8 cellular contexts compared by ENCODE assay signal in the genomic region with DNA sequence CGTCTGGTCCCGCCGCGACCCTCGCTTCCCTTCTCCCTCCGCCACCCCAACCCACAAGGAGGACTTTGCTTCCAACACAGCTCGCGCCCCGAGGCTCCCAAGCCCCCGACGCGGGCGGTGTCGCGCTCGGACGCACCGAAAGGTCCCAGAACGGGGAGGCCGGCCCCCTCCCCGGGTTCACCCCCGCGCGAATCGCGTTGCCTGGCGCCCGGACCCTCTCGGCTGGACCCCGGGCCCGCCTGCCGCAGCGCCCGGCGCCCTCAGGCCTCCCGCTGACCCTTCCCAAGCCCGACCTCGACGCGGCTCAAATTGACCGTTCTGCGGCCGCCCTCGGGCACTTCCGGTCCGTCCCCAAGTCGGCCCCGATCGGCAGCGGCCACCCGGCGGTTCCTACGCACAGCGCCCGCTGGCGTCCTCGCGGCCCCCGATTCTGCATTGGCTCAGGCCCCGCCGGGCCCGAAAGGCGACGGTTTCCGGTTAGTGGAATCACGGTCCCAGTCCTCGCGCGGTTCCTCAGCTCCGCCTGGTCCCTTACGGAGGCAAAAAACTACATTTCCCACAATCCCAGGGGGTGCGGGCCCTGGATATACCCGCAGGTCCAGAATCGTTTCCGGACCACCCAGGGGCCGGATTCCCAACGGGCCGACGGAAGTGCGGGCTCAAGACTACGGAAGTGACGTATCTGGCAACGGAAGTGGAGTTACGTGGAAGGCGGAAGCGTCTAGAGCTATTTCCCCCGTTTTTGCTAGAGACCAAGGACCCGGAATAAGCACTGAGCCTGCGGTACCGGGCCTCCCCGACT. TPM values are rescaled to one million over a fixed set of nuclear protein-coding genes. Genes with fewer than 3 reads are reported as not detected.
DNase-seq lines count a peak whose midpoint lies in the region; ATAC-seq and TF ChIP-seq lines count a peak whose summit lies in the region.

A gene (minus strand): TSS at position 347 of the 802 bp plus-strand sequence. CDS start 451 bp downstream, outside the sequence.

- peak; percentile 81 for ATAC-seq in GM19438 (IDR thresholded peaks at IDR 0.05; ENCODE audit: low read depth, unreplicated experiment)
- ATAC-seq in HG03575 (IDR thresholded peaks at IDR 0.05; ENCODE audit: extremely low read depth, insufficient number of reproducible peaks, low FRiP score, unreplicated experiment) = peak; percentile 49

- DNase-seq in CD4-positive, alpha-beta memory T cell = peak; percentile 95 to 98 (median 97)
- DNase-seq in NCI-H82 treated with DMSO at 0.1 percent for 48 hours (lab: John Stamatoyannopoulos, UW; ENCODE audit: unreplicated experiment) = peak; percentile 99
- DNase-seq in activated CD4-positive, alpha-beta memory T cell treated with anti-CD3 and anti-CD28 coated beads for 36 hours = peak; percentile 98
- DNase-seq in dorsolateral prefrontal cortex = peak; percentile 95 to 99 (median 99)
- DNase-seq in stimulated activated CD4-positive, alpha-beta T cell treated with anti-CD3 and anti-CD28 coated beads, Interleukin-4, amount 100 ng/mL, for 24 hours = peak; percentile 98

- intact Hi-C loops in CD4-positive, alpha-beta memory T cell (cut with micrococcal nuclease) = loop anchor here (1.0 to 2.0 kb wide), 6 partner anchors 24 to 259 kb away; a partner anchor contains a TSS
- intact Hi-C loops in activated CD4-positive, alpha-beta memory T cell treated with anti-CD3 and anti-CD28 coated beads for 36 hours (cut with micrococcal nuclease) = loop anchor here (1.0 to 10.0 kb wide), 7 partner anchors 24 to 340 kb away; a partner anchor contains a TSS
- intact Hi-C loops in dorsolateral prefrontal cortex (cut with DNase I) = loop anchor here (1.0 to 10.0 kb wide), 7 partner anchors 24 to 343 kb away; a partner anchor contains a TSS

- H3K27ac Mint-ChIP-seq in CD4-positive, alpha-beta memory T cell = peak within 1 kb of the TSS in 6 of 7 donors; percentile 93 to 99 (median 98)
- peak within 1 kb of the TSS; percentile 90 for H3K27ac Mint-ChIP-seq in activated CD4-positive, alpha-beta memory T cell treated with anti-CD3 and anti-CD28 coated beads for 36 hours

- peak; percentile 31 to 34 for TF ChIP-seq RAD21 in liver (IDR thresholded peaks at IDR 0.05)

- H3K36me3 Mint-ChIP-seq in CD4-positive, alpha-beta memory T cell = peaks cover 0 to 16% of the 10 kb centered on the region in 2 donors
- H3K36me3 Mint-ChIP-seq in activated CD4-positive, alpha-beta memory T cell treated with anti-CD3 and anti-CD28 coated beads for 36 hours = peaks cover 6% of the 10 kb centered on the region

- under 1% methylated on average over 91 of the region's 91 CpGs for WGBS in liver

- H3K27me3 Mint-ChIP-seq in CD4-positive, alpha-beta memory T cell = no peaks in the 10 kb centered on the region
- no peaks in the 10 kb centered on the region for H3K27me3 Mint-ChIP-seq in activated CD4-positive, alpha-beta memory T cell treated with anti-CD3 and anti-CD28 coated beads for 36 hours

- no peaks in the 10 kb centered on the region for H3K9me3 Mint-ChIP-seq in CD4-positive, alpha-beta memory T cell
- H3K9me3 Mint-ChIP-seq in activated CD4-positive, alpha-beta memory T cell treated with anti-CD3 and anti-CD28 coated beads for 36 hours = no peaks in the 10 kb centered on the region

- CTCF ChIA-PET in CD4-positive, alpha-beta memory T cell (lab: Charles Lee; ENCODE audit: partially characterized antibody) = interaction anchor here (1.1 to 1.6 kb wide), 5 partner anchors 24 to 239 kb away, joined by 3 to 6 read pairs (median 5); a partner anchor contains a TSS
- CTCF ChIA-PET in activated CD4-positive, alpha-beta memory T cell treated with anti-CD3 and anti-CD28 coated beads for 36 hours (lab: Charles Lee) = interaction anchor here (0.7 to 2.5 kb wide), 8 partner anchors 23 to 89 kb away, joined by 3 to 20 read pairs (median 4); a partner anchor contains a TSS

- H3K27me3 ChIP-seq in CD4-positive, alpha-beta memory T cell (ENCODE audit: insufficient read depth, low read length) = no peaks in the 10 kb centered on the region
- H3K27me3 ChIP-seq in dorsolateral prefrontal cortex = no peaks in the 10 kb centered on the region
- H3K27me3 ChIP-seq in liver (ENCODE audit: control insufficient read depth in 4 of 4, insufficient read depth in 4 of 4, low read length in 3 of 4) = no peaks in the 10 kb centered on the region

- H3K4me1 Mint-ChIP-seq in CD4-positive, alpha-beta memory T cell = peaks cover 6 to 45% (median 26%) of the 10 kb centered on the region in 4 donors
- peaks cover 18% of the 10 kb centered on the region for H3K4me1 Mint-ChIP-seq in activated CD4-positive, alpha-beta memory T cell treated with anti-CD3 and anti-CD28 coated beads for 36 hours (ENCODE audit: low read depth)

- H3K27ac ChIP-seq in CD4-positive, alpha-beta memory T cell (ENCODE audit: low read depth, low read length) = peak within 1 kb of the TSS; percentile 88
- peak within 1 kb of the TSS; percentile 59 to 98 (median 94) for H3K27ac ChIP-seq in dorsolateral prefrontal cortex
- H3K27ac ChIP-seq in liver (ENCODE audit: low read depth in 1 of 2, low read length in 2 of 2) = peak within 1 kb of the TSS; percentile 77 to 87

- peak within 1 kb of the TSS; percentile 42 to 73 for H3K4me3 ChIP-seq in CD4-positive, alpha-beta memory T cell (ENCODE audit: low read length in 2 of 2)
- peak within 1 kb of the TSS; percentile 73 to 100 (median 98) for H3K4me3 ChIP-seq in dorsolateral prefrontal cortex
- peak within 1 kb of the TSS; percentile 73 to 98 (median 82) for H3K4me3 ChIP-seq in liver (ENCODE audit: low read depth in 1 of 3, low read length in 3 of 3)

- peak within 1 kb of the TSS; percentile 86 to 96 (median 92) for H3K4me3 Mint-ChIP-seq in CD4-positive, alpha-beta memory T cell
- peak within 1 kb of the TSS; percentile 87 for H3K4me3 Mint-ChIP-seq in activated CD4-positive, alpha-beta memory T cell treated with anti-CD3 and anti-CD28 coated beads for 36 hours

- H3K36me3 ChIP-seq in CD4-positive, alpha-beta memory T cell (ENCODE audit: insufficient read depth, low read length) = no peaks in the 10 kb centered on the region
- peaks cover 0 to 4% (median 0%) of the 10 kb centered on the region in 4 donors for H3K36me3 ChIP-seq in liver (ENCODE audit: control insufficient read depth in 4 of 4, insufficient read depth in 3 of 4, low read depth in 1 of 4, low read length in 3 of 4)

- peak within 1 kb of the TSS; percentile 72 to 94 for H3K9ac ChIP-seq in liver (ENCODE audit: low read depth in 1 of 2, low read length in 2 of 2)

- TF ChIP-seq CTCF in dorsolateral prefrontal cortex (IDR thresholded peaks at IDR 0.05 in 54 of 56, conservative IDR thresholded peaks at IDR 0.05 in 2 of 56; ENCODE audit: low read depth in 1 of 56, partially characterized antibody in 56 of 56) = peak in 55 of 56 donors; percentile 16 to 72 (median 51)
- no peak for TF ChIP-seq CTCF in liver (IDR thresholded peaks at IDR 0.05; ENCODE audit: low read depth, low read length, missing input control)

- H3K4me1 ChIP-seq in CD4-positive, alpha-beta memory T cell (ENCODE audit: insufficient read depth, low read length) = peaks cover 46% of the 10 kb centered on the region
- peaks cover 7 to 33% (median 28%) of the 10 kb centered on the region in 4 donors for H3K4me1 ChIP-seq in liver (ENCODE audit: control insufficient read depth in 4 of 4, insufficient read depth in 4 of 4, low read length in 3 of 4)

- POLR2A ChIA-PET in CD4-positive, alpha-beta memory T cell (lab: Charles Lee; ENCODE audit: partially characterized antibody) = interaction anchor here (0.6 to 10.2 kb wide), 26 partner anchors 10 to 880 kb away, joined by 3 to 149 read pairs (median 4); a partner anchor contains a TSS
- POLR2A ChIA-PET in activated CD4-positive, alpha-beta memory T cell treated with anti-CD3 and anti-CD28 coated beads for 36 hours (lab: Charles Lee) = interaction anchor here (0.7 to 2.1 kb wide), 5 partner anchors 21 to 311 kb away, joined by 3 to 16 read pairs (median 3); a partner anchor contains a TSS

- no peaks in the 10 kb centered on the region for H3K9me3 ChIP-seq in CD4-positive, alpha-beta memory T cell (ENCODE audit: control insufficient read depth in 1 of 2, low read length in 2 of 2)
- H3K9me3 ChIP-seq in liver (ENCODE audit: control insufficient read depth in 4 of 4, low read length in 3 of 4) = no peaks in the 10 kb centered on the region

TF ChIP-seq in liver, 16 proteins besides CTCF, POLR2A, EP300 and RAD21 (continues in another document):
- TF ChIP-seq, protein P1, sequence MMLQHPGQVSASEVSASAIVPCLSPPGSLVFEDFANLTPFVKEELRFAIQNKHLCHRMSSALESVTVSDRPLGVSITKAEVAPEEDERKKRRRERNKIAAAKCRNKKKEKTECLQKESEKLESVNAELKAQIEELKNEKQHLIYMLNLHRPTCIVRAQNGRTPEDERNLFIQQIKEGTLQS (IDR thresholded peaks at IDR 0.05) = no peak
- TF ChIP-seq YY1 (IDR thresholded peaks at IDR 0.05) (peak; percentile 90), SP1 (IDR thresholded peaks at IDR 0.05) (peak; percentile 82), EGR1 (IDR thresholded peaks at IDR 0.05; ENCODE audit: low read depth in 2 of 2) (peak; percentile 81 to 94), GABPA (IDR thresholded peaks at IDR 0.05 in 1 of 2, conservative IDR thresholded peaks at IDR 0.05 in 1 of 2) (peak; percentile 97), NR2F2 (IDR thresholded peaks at IDR 0.05) (peak; percentile 36), JUND (IDR thresholded peaks at IDR 0.05) (no peak), HNF4G (IDR thresholded peaks at IDR 0.05) (no peak), TAF1 (conservative IDR thresholded peaks at IDR 0.05) (no peak), HNF4A (conservative IDR thresholded peaks at IDR 0.05) (peak in 1 of 2 donors; percentile 40)

RNA-seq across cellular contexts. Expression of the gene that starts here (rescaled TPM):
- total RNA-seq in CD4-positive, alpha-beta memory T cell = 10 to 100 TPM; 60.4 to 72.7 TPM
- 100 to 1,000 TPM; 159 to 179 TPM for polyA plus RNA-seq in CD4-positive, alpha-beta memory T cell
- total RNA-seq in activated CD4-positive, alpha-beta memory T cell treated with anti-CD3 and anti-CD28 coated beads for 36 hours = 100 to 1,000 TPM; 124 to 131 TPM
- total RNA-seq in dorsolateral prefrontal cortex = 100 to 1,000 TPM in 92 of 120 experiments, 10 to 100 TPM in 28; 78.7 to 143 (median 109) TPM
- total RNA-seq in liver = 10 to 100 TPM; 38.4 to 52.6 TPM
- polyA plus RNA-seq in liver = 100 to 1,000 TPM; 143 to 175 TPM

Comparison
In these comparisons a context has a peak if more than half of its experiments do, and no peak if none do; other contexts are left out.
1. Peak in every context shown above with its lines: DNase-seq, ATAC-seq, H3K4me3 ChIP-seq and H3K27ac ChIP-seq.